ENCODE assay signal across 20 cellular contexts in genomic region chr5:35880166-35880565, GRCh38.
DNase-seq lines count a peak whose midpoint lies in the region; TF ChIP-seq lines count a peak whose summit lies in the region.
"Had no signal": no experiment of that assay in that cellular context is flagged by ENCODE, and none has a peak within 500 bp of the region (broad histone marks: within the 10 kb centered on the region; RNA-seq: fewer than 3 reads in every experiment).

No MANE protein-coding gene starts in this region.

- peaks cover 18% of the 10 kb centered on the region for H3K9me3 Mint-ChIP-seq in activated T-cell treated with anti-CD3 and anti-CD28 coated beads, Interleukin-2, amount 50 U/mL, for 24 hours
- H3K9me3 Mint-ChIP-seq in dendritic cell treated with granulocyte-macrophage colony-stimulating factor and Interleukin-4, amounts not matched to agents 40 ng/mL and 50 ng/mL, for 4 days, result peaks cover 19% of the 10 kb centered on the region
- H3K9me3 Mint-ChIP-seq: brain had no signal

- H3K4me1 Mint-ChIP-seq in activated T-cell treated with anti-CD3 and anti-CD28 coated beads, Interleukin-2, amount 50 U/mL, for 24 hours (ENCODE audit: low read depth), result peaks cover 92% of the 10 kb centered on the region
- H3K4me1 Mint-ChIP-seq in dendritic cell treated with granulocyte-macrophage colony-stimulating factor and Interleukin-4, amounts not matched to agents 40 ng/mL and 50 ng/mL, for 4 days (ENCODE audit: low read depth), result peaks cover 51% of the 10 kb centered on the region

- H3K36me3 Mint-ChIP-seq in activated T-cell treated with anti-CD3 and anti-CD28 coated beads, Interleukin-2, amount 50 U/mL, for 24 hours (ENCODE audit: low read depth), result peaks cover 74% of the 10 kb centered on the region
- H3K36me3 Mint-ChIP-seq in dendritic cell treated with granulocyte-macrophage colony-stimulating factor and Interleukin-4, amounts not matched to agents 40 ng/mL and 50 ng/mL, for 4 days (ENCODE audit: low read depth), result peaks cover 6% of the 10 kb centered on the region
- H3K36me3 Mint-ChIP-seq: brain had no signal

- intact Hi-C loops in dendritic cell treated with granulocyte-macrophage colony-stimulating factor and Interleukin-4, amounts not matched to agents 40 ng/mL and 50 ng/mL, for 4 days (cut with micrococcal nuclease), result no loop called here

- H3K4me3 Mint-ChIP-seq in activated T-cell treated with anti-CD3 and anti-CD28 coated beads, Interleukin-2, amount 50 U/mL, for 24 hours, result no peak overlapping the region
- no peak overlapping the region for H3K4me3 Mint-ChIP-seq in dendritic cell treated with granulocyte-macrophage colony-stimulating factor and Interleukin-4, amounts not matched to agents 40 ng/mL and 50 ng/mL, for 4 days
- H3K4me3 Mint-ChIP-seq: brain had no signal

- H3K27ac ChIP-seq in HL-60 (replicated peaks), result peak overlapping the region; percentile 65
- H3K27ac ChIP-seq: coronary artery, stomach had no signal

- no peak for TF ChIP-seq CTCF in HL-60 (IDR thresholded peaks at IDR 0.05; ENCODE audit: insufficient read depth, low read length)

- DNase-seq in activated T-cell treated with anti-CD3 and anti-CD28 coated beads, Interleukin-2, amount 50 U/mL, for 24 hours, result no peak
- DNase-seq in activated T-cell treated with anti-CD3 and anti-CD28 coated beads, Interleukin-2, amount 50 U/mL, for 48 hours, result no peak
- DNase-seq in HL-60 (ENCODE audit: low read depth in 1 of 2, low spot score in 1 of 2), result peak; percentile 49 to 62
- peak; percentile 37 for DNase-seq in SKM-1 (lab: John Stamatoyannopoulos, UW; ENCODE audit: unreplicated experiment)
- DNase-seq in 8988T, result no peak
- DNase-seq in activated effector memory CD4-positive, alpha-beta T cell treated with anti-CD3 and anti-CD28 coated beads, Interleukin-2, amount 50 U/mL, for 16 hours, result no peak
- no peak for DNase-seq in NCI-H187 treated with DMSO at 0.1 percent for 48 hours (lab: John Stamatoyannopoulos, UW)
- DNase-seq: activated CD4-positive, alpha-beta T cell treated with anti-CD3 and anti-CD28 coated beads for 1 hour; KG1; NCI-H1105 treated with DMSO at 0.1 percent for 48 hours; NCI-H2107; NCI-H510A treated with DMSO at 0.1 percent for 48 hours; posterior cingulate gyrus; SHP77; stimulated activated CD4-positive, alpha-beta T cell treated with anti-CD3 and anti-CD28 coated beads, Interleukin-1b, Interleukin-23, amount 100 ng/mL, for 48 hours; stomach; T-helper 9 cell had no signal

- H3K27me3 Mint-ChIP-seq in activated T-cell treated with anti-CD3 and anti-CD28 coated beads, Interleukin-2, amount 50 U/mL, for 24 hours, result no peaks in the 10 kb centered on the region
- no peaks in the 10 kb centered on the region for H3K27me3 Mint-ChIP-seq in dendritic cell treated with granulocyte-macrophage colony-stimulating factor and Interleukin-4, amounts not matched to agents 40 ng/mL and 50 ng/mL, for 4 days

- H3K4me3 ChIP-seq in HL-60 (replicated peaks; ENCODE audit: insufficient read depth, low read length), result no peak overlapping the region
- H3K4me3 ChIP-seq: coronary artery, stomach had no signal

- H3K27ac Mint-ChIP-seq in activated T-cell treated with anti-CD3 and anti-CD28 coated beads, Interleukin-2, amount 50 U/mL, for 24 hours, result peak overlapping the region; percentile 81
- peak overlapping the region; percentile 2 for H3K27ac Mint-ChIP-seq in dendritic cell treated with granulocyte-macrophage colony-stimulating factor and Interleukin-4, amounts not matched to agents 40 ng/mL and 50 ng/mL, for 4 days
- H3K27ac Mint-ChIP-seq: brain had no signal

- H3K27me3 ChIP-seq in HL-60 (ENCODE audit: insufficient read depth, poor library complexity, severe bottlenecking), result no peaks in the 10 kb centered on the region
- H3K27me3 ChIP-seq: stomach had no signal

Comparison
In these comparisons a context has a peak if more than half of its experiments do, and no peak if none do; other contexts are left out.
1. DNase-seq: peak in HL-60 (2 of 2) and SKM-1 (single experiment); none in activated T-cell treated with anti-CD3 and anti-CD28 coated beads, Interleukin-2, amount 50 U/mL, for 24 hours (single experiment), activated T-cell treated with anti-CD3 and anti-CD28 coated beads, Interleukin-2, amount 50 U/mL, for 48 hours (0 of 2), 8988T (single experiment), activated effector memory CD4-positive, alpha-beta T cell treated with anti-CD3 and anti-CD28 coated beads, Interleukin-2, amount 50 U/mL, for 16 hours (single experiment) and NCI-H187 treated with DMSO at 0.1 percent for 48 hours (single experiment).